8 cellular contexts compared by ENCODE assay signal in genomic region chr12:53380797-53381738, GRCh38. TPM values are rescaled to one million over a fixed set of nuclear protein-coding genes. Genes with fewer than 3 reads are reported as not detected.
DNase-seq lines count a peak whose midpoint lies in the region; ATAC-seq and TF ChIP-seq lines count a peak whose summit lies in the region.

No MANE protein-coding gene starts in this region.

- H3K79me2 ChIP-seq in mammary epithelial cell (ENCODE audit: insufficient read depth, low read length) = peaks cover 42% of the 10 kb centered on the region

- intact Hi-C loops in mammary epithelial cell (cut with micrococcal nuclease) = loop anchor here (5.0 kb wide), 1 partner anchor 61 kb away; the partner anchor contains the start of gene PRR13

- peaks cover 28% of the 10 kb centered on the region for H3K36me3 Mint-ChIP-seq in CD4-positive, CD25-positive, alpha-beta regulatory T cell

- no peak overlapping the region for H2BK5ac ChIP-seq in mesenchymal stem cell (ENCODE audit: low read depth, low read length, poor library complexity, severe bottlenecking)

- no peaks in the 10 kb centered on the region for H3K27me3 Mint-ChIP-seq in CD4-positive, CD25-positive, alpha-beta regulatory T cell

- no peak overlapping the region for H3K23ac ChIP-seq in mesenchymal stem cell (ENCODE audit: low read length in 2 of 2)

- H2AFZ ChIP-seq in mammary epithelial cell (ENCODE audit: low read depth, low read length) (no peak overlapping the region), mesenchymal stem cell (ENCODE audit: low read depth, low read length) (no peak overlapping the region)

- no peak for TF ChIP-seq CTCF in mammary epithelial cell (conservative IDR thresholded peaks at IDR 0.05 in 1 of 2, IDR thresholded peaks at IDR 0.05 in 1 of 2; ENCODE audit: extremely low read depth in 1 of 2, insufficient read depth in 1 of 2, low read depth in 1 of 2, low read length in 2 of 2)
- no peak for TF ChIP-seq CTCF in GM10248 (IDR thresholded peaks at IDR 0.05; ENCODE audit: control extremely low read depth, extremely low read depth, low read depth, missing control alignments)

- no peaks in the 10 kb centered on the region for H4K20me1 ChIP-seq in mammary epithelial cell (ENCODE audit: insufficient read depth, low read length)

- H4K8ac ChIP-seq in mesenchymal stem cell (ENCODE audit: low read length) = peak overlapping the region; percentile 45

- dilution Hi-C loops in mammary epithelial cell (cut with HindIII; ENCODE audit: low sequenced_read_pairs) = loop anchor here (5.0 kb wide), 2 partner anchors 41 to 74 kb away; partner anchors contain the start of gene AMHR2

- CTCF ChIA-PET in mammary epithelial cell (lab: Charles Lee; ENCODE audit: low non-redundant PET) (interaction anchor here (0.6 to 1.6 kb wide), 3 partner anchors 29 to 59 kb away, joined by 3 to 9 read pairs (median 7); partner anchors contain the start of gene AAAS), GM10248 (lab: Yijun Ruan, JAX) (interaction anchor here (0.8 to 9.5 kb wide), 16 partner anchors 8 to 117 kb away, joined by 3 to 51 read pairs (median 5); partner anchors contain the start of gene AAAS)

- no peak overlapping the region for H2BK15ac ChIP-seq in mesenchymal stem cell (ENCODE audit: low read depth, poor library complexity, severe bottlenecking)

- peaks cover 7 to 49% (median 30%) of the 10 kb centered on the region in 4 donors for H3K4me1 Mint-ChIP-seq in CD4-positive, CD25-positive, alpha-beta regulatory T cell

- peak overlapping the region; percentile 69 for H2AK5ac ChIP-seq in mesenchymal stem cell (ENCODE audit: low read length, severe bottlenecking)

- peak overlapping the region in 1 of 2 experiments; percentile 81 for H3K4ac ChIP-seq in mesenchymal stem cell (ENCODE audit: low read depth in 1 of 2, low read length in 2 of 2)

- H2BK12ac ChIP-seq in mesenchymal stem cell (ENCODE audit: low read length in 2 of 2) = no peak overlapping the region

- peaks cover 29% of the 10 kb centered on the region for H3K36me3 ChIP-seq in CD4-positive, CD25-positive, alpha-beta regulatory T cell (ENCODE audit: control insufficient read depth, insufficient read depth, low read length)
- H3K36me3 ChIP-seq in MG63 (peaks cover 43% of the 10 kb centered on the region), mammary epithelial cell (ENCODE audit: insufficient read depth, low read length) (peaks cover 14% of the 10 kb centered on the region), mesenchymal stem cell (ENCODE audit: control insufficient read depth in 1 of 2, insufficient read depth in 2 of 2, low read depth in 1 of 2, low read length in 2 of 2) (peaks cover 24 to 27% of the 10 kb centered on the region in 2 experiments)

- peak overlapping the region; percentile 71 for H3K27ac ChIP-seq in CD4-positive, CD25-positive, alpha-beta regulatory T cell (ENCODE audit: insufficient read depth, low read length, poor library complexity, severe bottlenecking)
- H3K27ac ChIP-seq in mammary epithelial cell (ENCODE audit: insufficient read depth, low read depth, low read length) (peak overlapping the region; percentile 92), mesenchymal stem cell (ENCODE audit: low read length, poor library complexity, severe bottlenecking) (peak overlapping the region; percentile 83)

- H2BK120ac ChIP-seq in mesenchymal stem cell (ENCODE audit: low read depth, low read length) = peak overlapping the region; percentile 42

- under 1% methylated on average over 15 of the region's 21 CpGs for WGBS in mammary epithelial cell (ENCODE audit: low coverage, missing lambda C conversion rate)
- 5% methylated on average over 18 of the region's 21 CpGs for WGBS in mesenchymal stem cell

- H3K79me1 ChIP-seq in mesenchymal stem cell (replicated peaks; ENCODE audit: low read length, poor library complexity, severe bottlenecking) = no peaks in the 10 kb centered on the region

- H3K14ac ChIP-seq in mesenchymal stem cell (ENCODE audit: low read length in 2 of 2) = no peak overlapping the region

- POLR2A ChIA-PET in GM10248 (lab: Yijun Ruan, JAX) = no interaction called here

- H3K9me3 Mint-ChIP-seq in CD4-positive, CD25-positive, alpha-beta regulatory T cell = no peaks in the 10 kb centered on the region

- no peaks in the 10 kb centered on the region for H3K9me3 ChIP-seq in CD4-positive, CD25-positive, alpha-beta regulatory T cell (ENCODE audit: control insufficient read depth in 2 of 2, low read length in 2 of 2)
- H3K9me3 ChIP-seq in MG63 = no peaks in the 10 kb centered on the region
- no peaks in the 10 kb centered on the region for H3K9me3 ChIP-seq in mammary epithelial cell (replicated peaks; ENCODE audit: insufficient read depth, low read length)
- H3K9me3 ChIP-seq in mesenchymal stem cell (ENCODE audit: control insufficient read depth, low read length) = no peaks in the 10 kb centered on the region

- in situ Hi-C loops in mammary epithelial cell (cut with MboI; ENCODE audit: low sequenced_read_pairs in 2 of 2) = no loop called here

- no peak for ATAC-seq in CD4-positive, CD25-positive, alpha-beta regulatory T cell (ENCODE audit: low read depth in 2 of 2)
- no peak for ATAC-seq in GM21390 (IDR thresholded peaks at IDR 0.05; ENCODE audit: unreplicated experiment)

- H3K4me2 ChIP-seq in mammary epithelial cell (ENCODE audit: insufficient read depth, low read depth, low read length) = peak overlapping the region; percentile 91
- peak overlapping the region; percentile 65 for H3K4me2 ChIP-seq in mesenchymal stem cell (ENCODE audit: low read length, poor library complexity, severe bottlenecking)

- DNase-seq in CD4-positive, CD25-positive, alpha-beta regulatory T cell = no peak
- DNase-seq in MG63 (no peak), mammary epithelial cell (peak; percentile 65), mesenchymal stem cell (peak; percentile 73), GM10248 (ENCODE audit: extremely low spot score) (no peak)
- no peak for DNase-seq in stimulated activated CD4-positive, alpha-beta T cell treated with anti-CD3 and anti-CD28 coated beads, Interleukin-2, amount 100 ng/mL, for 48 hours
- DNase-seq in stimulated activated CD4-positive, alpha-beta T cell treated with anti-CD3 and anti-CD28 coated beads, Interleukin-4, amount 100 ng/mL, for 24 hours = no peak

- peak overlapping the region; percentile 88 to 97 (median 94) for H3K4me3 Mint-ChIP-seq in CD4-positive, CD25-positive, alpha-beta regulatory T cell

- H3K27me3 ChIP-seq in CD4-positive, CD25-positive, alpha-beta regulatory T cell (ENCODE audit: control insufficient read depth, insufficient read depth, low read length) = no peaks in the 10 kb centered on the region
- H3K27me3 ChIP-seq in MG63 (no peaks in the 10 kb centered on the region), mammary epithelial cell (ENCODE audit: insufficient read depth, low read length) (no peaks in the 10 kb centered on the region), mesenchymal stem cell (ENCODE audit: control insufficient read depth in 1 of 2, insufficient read depth in 1 of 2, low read length in 2 of 2) (no peaks in the 10 kb centered on the region)

- peak overlapping the region; percentile 62 to 64 for H3K18ac ChIP-seq in mesenchymal stem cell (ENCODE audit: low read depth in 1 of 2, low read length in 2 of 2)

- H4K91ac ChIP-seq in mesenchymal stem cell (ENCODE audit: low read length) = no peak overlapping the region

- peak overlapping the region; percentile 83 for H3K4me3 ChIP-seq in CD4-positive, CD25-positive, alpha-beta regulatory T cell (ENCODE audit: low read depth, low read length)
- H3K4me3 ChIP-seq in MG63 (peak overlapping the region; percentile 50), mammary epithelial cell (replicated peaks in 1 of 3; ENCODE audit: insufficient read depth in 1 of 3, low read depth in 2 of 3, low read length in 3 of 3) (peak overlapping the region; percentile 46 to 62 (median 52)), mesenchymal stem cell (ENCODE audit: insufficient read depth in 1 of 2, low read depth in 1 of 2, low read length in 2 of 2) (peak overlapping the region; percentile 51 to 77)

- TSS peak; percentile 34 for BruUV-seq in mammary epithelial cell (replicated peaks; lab: Mats Ljungman, UMichigan)

- peaks cover 54% of the 10 kb centered on the region for H3K4me1 ChIP-seq in CD4-positive, CD25-positive, alpha-beta regulatory T cell (ENCODE audit: control insufficient read depth, insufficient read depth, low read length, poor library complexity, severe bottlenecking)
- H3K4me1 ChIP-seq in mammary epithelial cell (ENCODE audit: insufficient read depth, low read length) (peaks cover 40% of the 10 kb centered on the region), mesenchymal stem cell (ENCODE audit: control insufficient read depth, insufficient read depth, low read depth, low read length) (peaks cover 24% of the 10 kb centered on the region)

- peak overlapping the region; percentile 83 for H3K9ac ChIP-seq in mammary epithelial cell (ENCODE audit: insufficient read depth, low read length)
- peak overlapping the region; percentile 84 for H3K9ac ChIP-seq in mesenchymal stem cell (ENCODE audit: low read length)

- H3K27ac Mint-ChIP-seq in CD4-positive, CD25-positive, alpha-beta regulatory T cell = peak overlapping the region; percentile 16 to 92 (median 88)

RNA-seq across cellular contexts. Expression of gene SP1, which starts 1.1 kb away (rescaled TPM):
- 79.0 TPM for total RNA-seq in CD4-positive, CD25-positive, alpha-beta regulatory T cell
- 1 to 10 TPM; 8.1 to 9.3 (median 8.2) TPM for polyA plus RNA-seq in CD4-positive, CD25-positive, alpha-beta regulatory T cell
- total RNA-seq in MG63 (2014; rRNA removed; shearing (Covaris generic); ENCODE audit: low replicate concordance) = 22.3 and 26.3 TPM in 2 replicates
- total RNA-seq in mammary epithelial cell = 10 to 100 TPM; 55.3 to 56.9 TPM
- polyA plus RNA-seq in mammary epithelial cell = 38.9 TPM
- polyA minus RNA-seq in mammary epithelial cell = 74.9 TPM
- 29.4 TPM for polyA plus RNA-seq in mesenchymal stem cell (2013, experiment 1 of 2)
- polyA plus RNA-seq in mesenchymal stem cell (2013, experiment 2 of 2) = 27.5 TPM

RNA-seq across cellular contexts. Expression of gene AMHR2, which starts 42.6 kb away (rescaled TPM):
- not detected for total RNA-seq in CD4-positive, CD25-positive, alpha-beta regulatory T cell
- not detected for polyA plus RNA-seq in CD4-positive, CD25-positive, alpha-beta regulatory T cell
- total RNA-seq in MG63 (2014; rRNA removed; shearing (Covaris generic); ENCODE audit: low replicate concordance) = not detected in 2 replicates
- total RNA-seq in mammary epithelial cell = not detected
- not detected for polyA plus RNA-seq in mammary epithelial cell
- not detected for polyA minus RNA-seq in mammary epithelial cell
- polyA plus RNA-seq in mesenchymal stem cell (2013, experiment 1 of 2) = 0.01 TPM
- not detected for polyA plus RNA-seq in mesenchymal stem cell (2013, experiment 2 of 2)

RNA-seq across cellular contexts. Expression of gene SP7, which starts 44.9 kb away (rescaled TPM):
- total RNA-seq in CD4-positive, CD25-positive, alpha-beta regulatory T cell = not detected
- polyA plus RNA-seq in CD4-positive, CD25-positive, alpha-beta regulatory T cell = under 1 TPM in 1 of 4 donors, not detected in 3; 0.07 TPM
- not detected in 2 replicates for total RNA-seq in MG63 (2014; rRNA removed; shearing (Covaris generic); ENCODE audit: low replicate concordance)
- not detected for total RNA-seq in mammary epithelial cell
- not detected for polyA plus RNA-seq in mammary epithelial cell
- polyA minus RNA-seq in mammary epithelial cell = not detected
- polyA plus RNA-seq in mesenchymal stem cell (2013, experiment 1 of 2) = 0.01 TPM
- polyA plus RNA-seq in mesenchymal stem cell (2013, experiment 2 of 2) = not detected

RNA-seq across cellular contexts. Expression of gene AAAS, which starts 59.7 kb away (rescaled TPM):
- 36.8 TPM for total RNA-seq in CD4-positive, CD25-positive, alpha-beta regulatory T cell
- polyA plus RNA-seq in CD4-positive, CD25-positive, alpha-beta regulatory T cell = 10 to 100 TPM; 34.0 to 45.9 (median 37.8) TPM
- total RNA-seq in MG63 (2014; rRNA removed; shearing (Covaris generic); ENCODE audit: low replicate concordance) = 75.6 and 114 TPM in 2 replicates
- 10 to 100 TPM; 29.2 to 45.4 TPM for total RNA-seq in mammary epithelial cell
- 58.3 TPM for polyA plus RNA-seq in mammary epithelial cell
- polyA minus RNA-seq in mammary epithelial cell = 84.3 TPM
- polyA plus RNA-seq in mesenchymal stem cell (2013, experiment 1 of 2) = 33.4 TPM
- 32.3 TPM for polyA plus RNA-seq in mesenchymal stem cell (2013, experiment 2 of 2)

Comparison
In these comparisons a context has a peak if more than half of its experiments do, and no peak if none do; other contexts are left out.
1. DNase-seq: peak in mammary epithelial cell (single experiment) and mesenchymal stem cell (single experiment); none in CD4-positive, CD25-positive, alpha-beta regulatory T cell (0 of 3), MG63 (single experiment), stimulated activated CD4-positive, alpha-beta T cell treated with anti-CD3 and anti-CD28 coated beads, Interleukin-2, amount 100 ng/mL, for 48 hours (0 of 2), GM10248 (single experiment) and stimulated activated CD4-positive, alpha-beta T cell treated with anti-CD3 and anti-CD28 coated beads, Interleukin-4, amount 100 ng/mL, for 24 hours (single experiment).
2. Peak in every context shown above with its lines, with median percentiles within 50 percentile points of each other: H3K27ac ChIP-seq and H3K4me3 ChIP-seq.